ENCODE assay signal across 8 cellular contexts in the genomic region with DNA sequence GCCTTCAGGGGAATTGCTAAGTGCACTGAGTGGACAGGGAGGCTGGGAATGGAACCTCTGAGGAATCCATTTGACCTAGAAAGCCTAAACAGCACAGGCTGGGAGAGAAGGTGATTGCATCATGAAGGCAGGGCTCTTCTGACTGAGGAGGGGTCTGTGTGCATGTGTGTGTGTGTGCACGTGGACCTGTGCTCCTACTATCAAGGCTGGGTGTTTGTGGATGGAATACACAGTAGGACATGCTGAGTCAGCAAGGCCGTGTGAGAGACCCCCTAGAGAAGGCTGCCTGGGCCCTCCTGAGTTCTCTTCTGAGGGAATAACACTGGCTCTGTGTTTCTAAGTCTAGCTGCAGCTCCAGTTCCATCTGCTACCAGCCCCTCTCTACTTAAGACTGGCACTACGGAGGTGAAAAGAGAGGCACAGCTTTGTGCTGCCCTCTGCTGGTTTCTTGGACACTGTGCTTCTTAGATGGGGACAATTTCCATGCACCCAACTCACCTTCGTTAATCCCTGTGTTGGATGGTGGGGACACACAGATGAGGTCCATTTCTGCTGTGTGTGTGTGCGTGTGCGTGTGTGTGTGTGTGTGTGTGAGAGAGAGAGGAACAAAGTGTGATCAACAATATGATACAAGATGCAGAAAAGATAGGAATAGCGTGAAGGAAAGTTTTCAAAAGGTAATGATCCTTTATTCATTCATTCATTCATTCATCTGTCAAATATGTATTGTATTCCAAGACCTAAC. TPM values are rescaled to one million over a fixed set of nuclear protein-coding genes. Genes with fewer than 3 reads are reported as not detected.
DNase-seq lines count a peak whose midpoint lies in the region; ATAC-seq and TF ChIP-seq lines count a peak whose summit lies in the region.

No MANE protein-coding gene starts in this region.

- no peak overlapping the region for H4K8ac ChIP-seq in mesenchymal stem cell (ENCODE audit: low read length)

- H3K4me1 ChIP-seq in mesenchymal stem cell (ENCODE audit: control insufficient read depth, insufficient read depth, low read depth, low read length), result no peaks in the 10 kb centered on the region

- no peak overlapping the region for H3K4ac ChIP-seq in mesenchymal stem cell (ENCODE audit: low read depth in 1 of 2, low read length in 2 of 2)

- no peak overlapping the region for H3K18ac ChIP-seq in mesenchymal stem cell (ENCODE audit: low read depth in 1 of 2, low read length in 2 of 2)

- H2AFZ ChIP-seq in mesenchymal stem cell (ENCODE audit: low read depth, low read length), result no peak overlapping the region

- no peak overlapping the region for H2BK120ac ChIP-seq in mesenchymal stem cell (ENCODE audit: low read depth, low read length)

- H3K9ac ChIP-seq in mesenchymal stem cell (ENCODE audit: low read length), result no peak overlapping the region

- no peak overlapping the region for H3K4me2 ChIP-seq in mesenchymal stem cell (ENCODE audit: low read length, poor library complexity, severe bottlenecking)

- no peak overlapping the region for H2BK15ac ChIP-seq in mesenchymal stem cell (ENCODE audit: low read depth, poor library complexity, severe bottlenecking)

- intact Hi-C loops in dorsolateral prefrontal cortex (cut with DNase I), result loop anchor here (2.0 to 10.0 kb wide), 6 partner anchors 110 to 318 kb away; a partner anchor contains a TSS

- H3K27me3 ChIP-seq in dorsolateral prefrontal cortex, result peaks cover 0 to 14% (median 0%) of the 10 kb centered on the region in 45 donors
- peaks cover 21 to 39% of the 10 kb centered on the region in 2 experiments for H3K27me3 ChIP-seq in mesenchymal stem cell (ENCODE audit: control insufficient read depth in 1 of 2, insufficient read depth in 1 of 2, low read length in 2 of 2)

- H3K4me3 ChIP-seq in dorsolateral prefrontal cortex (peak overlapping the region in 1 of 59 donors; percentile 13), mesenchymal stem cell (ENCODE audit: insufficient read depth in 1 of 2, low read depth in 1 of 2, low read length in 2 of 2) (no peak overlapping the region)

- no peak overlapping the region for H2AK5ac ChIP-seq in mesenchymal stem cell (ENCODE audit: low read length, severe bottlenecking)

- no peaks in the 10 kb centered on the region for H3K9me3 ChIP-seq in mesenchymal stem cell (ENCODE audit: control insufficient read depth, low read length)

- 10% methylated on average over 5 of the region's 7 CpGs for WGBS in mesenchymal stem cell

- H3K23ac ChIP-seq in mesenchymal stem cell (ENCODE audit: low read length in 2 of 2), result no peak overlapping the region

- DNase-seq in Ammon's horn (ENCODE audit: low spot score) (peak; percentile 91), HK-2 (ENCODE audit: unreplicated experiment) (peak; percentile 57), NCI-H748 treated with DMSO at 0.1 percent for 48 hours (lab: John Stamatoyannopoulos, UW) (peak; percentile 79), dorsolateral prefrontal cortex (peak in 8 of 10 donors; percentile 52 to 80 (median 68)), mesenchymal stem cell (peak; percentile 79)
- DNase-seq in activated CD4-positive, alpha-beta T cell treated with anti-CD3 and anti-CD28 coated beads, Interleukin-2, amount 50 U/mL, for 1 hour, result peak; percentile 61
- peak; percentile 36 to 54 for DNase-seq in stimulated activated CD8-positive, alpha-beta memory T cell treated with anti-CD3 and anti-CD28 coated beads, Interleukin-2, amount 100 ng/mL, for 1 hour (ENCODE audit: low read depth in 2 of 2)

- H3K36me3 ChIP-seq in mesenchymal stem cell (ENCODE audit: control insufficient read depth in 1 of 2, insufficient read depth in 2 of 2, low read depth in 1 of 2, low read length in 2 of 2), result no peaks in the 10 kb centered on the region

- no peak overlapping the region for H2BK5ac ChIP-seq in mesenchymal stem cell (ENCODE audit: low read depth, low read length, poor library complexity, severe bottlenecking)

- peak; percentile 52 to 89 (median 78) for TF ChIP-seq CTCF in dorsolateral prefrontal cortex (IDR thresholded peaks at IDR 0.05 in 54 of 56, conservative IDR thresholded peaks at IDR 0.05 in 2 of 56; ENCODE audit: low read depth in 1 of 56, partially characterized antibody in 56 of 56)

- no peak overlapping the region for H2BK12ac ChIP-seq in mesenchymal stem cell (ENCODE audit: low read length in 2 of 2)

- H3K14ac ChIP-seq in mesenchymal stem cell (ENCODE audit: low read length in 2 of 2), result no peak overlapping the region

- H3K79me1 ChIP-seq in mesenchymal stem cell (replicated peaks; ENCODE audit: low read length, poor library complexity, severe bottlenecking), result no peaks in the 10 kb centered on the region

- no peak overlapping the region for H4K91ac ChIP-seq in mesenchymal stem cell (ENCODE audit: low read length)

- peak; percentile 70 for ATAC-seq in GM19035 (IDR thresholded peaks at IDR 0.05; ENCODE audit: unreplicated experiment)

- H3K27ac ChIP-seq in dorsolateral prefrontal cortex (no peak overlapping the region), mesenchymal stem cell (ENCODE audit: low read length, poor library complexity, severe bottlenecking) (no peak overlapping the region)

RNA-seq across cellular contexts. Expression of a gene that starts 6.2 kb away (rescaled TPM):
- 100 to 1,000 TPM in 14 of 120 experiments, 10 to 100 TPM in 106; 50.4 to 120 (median 78.0) TPM for total RNA-seq in dorsolateral prefrontal cortex
- polyA plus RNA-seq in mesenchymal stem cell (2013, experiment 1 of 2), result 61.1 TPM
- polyA plus RNA-seq in mesenchymal stem cell (2013, experiment 2 of 2), result 59.2 TPM

RNA-seq across cellular contexts. Expression of a gene that starts 53.5 kb away (rescaled TPM):
- total RNA-seq in dorsolateral prefrontal cortex, result under 1 TPM in 11 of 120 experiments, not detected in 109; 0.45 to 0.98 (median 0.66) TPM
- not detected for polyA plus RNA-seq in mesenchymal stem cell (2013, experiment 1 of 2)
- polyA plus RNA-seq in mesenchymal stem cell (2013, experiment 2 of 2), result not detected

RNA-seq across cellular contexts. Expression of a gene that starts 57.0 kb away (rescaled TPM):
- total RNA-seq in dorsolateral prefrontal cortex, result 100 to 1,000 TPM in 43 of 120 experiments, 10 to 100 TPM in 77; 65.7 to 127 (median 93.4) TPM
- 27.3 TPM for polyA plus RNA-seq in mesenchymal stem cell (2013, experiment 1 of 2)
- 27.5 TPM for polyA plus RNA-seq in mesenchymal stem cell (2013, experiment 2 of 2)
